In the genomic region with DNA sequence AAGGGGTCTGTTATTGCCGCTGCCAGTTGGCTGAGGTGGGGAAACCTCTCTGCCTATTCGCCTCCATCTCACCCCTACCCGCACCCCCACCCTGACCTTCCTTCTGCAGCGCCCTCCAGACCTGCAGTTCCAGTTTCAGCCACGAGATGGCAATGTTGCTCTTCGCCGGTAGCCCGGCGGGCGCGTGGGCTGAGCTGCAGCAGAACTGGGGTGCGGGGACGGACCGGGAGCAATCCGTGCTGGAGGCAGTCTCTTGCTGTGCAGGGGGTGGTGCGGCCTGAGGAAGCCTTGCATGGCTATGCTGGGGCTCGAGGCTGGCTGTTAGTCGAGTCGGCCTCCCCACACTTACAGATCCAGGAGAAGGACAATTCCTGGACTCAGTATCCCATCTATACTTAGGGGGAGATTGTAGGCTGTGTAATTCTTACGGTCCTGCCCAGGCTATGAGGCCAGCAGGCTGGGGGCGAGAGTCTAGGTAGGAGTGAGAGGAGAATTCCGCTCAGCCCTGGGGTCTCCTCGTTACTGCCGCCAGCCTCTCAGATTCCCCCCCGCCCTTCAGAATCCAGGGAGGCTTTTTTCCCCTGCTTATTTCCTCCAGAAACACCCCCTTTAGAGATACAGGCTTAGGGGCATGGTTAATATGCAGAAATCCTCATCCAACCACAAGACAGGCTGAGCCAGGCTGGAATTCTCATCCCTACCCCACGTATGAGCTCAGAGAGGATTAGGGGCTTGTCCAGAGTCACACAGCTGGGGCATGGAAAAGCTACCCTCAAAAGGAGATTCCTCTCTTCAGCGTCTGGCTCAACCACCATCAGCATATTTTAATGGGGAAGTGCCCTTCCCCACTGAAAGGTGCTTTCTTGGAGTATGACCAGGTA, we compare ENCODE assay signal across 9 cellular contexts. TPM values are rescaled to one million over a fixed set of nuclear protein-coding genes. Genes with fewer than 3 reads are reported as not detected.
DNase-seq lines count a peak whose midpoint lies in the region; ATAC-seq and TF ChIP-seq lines count a peak whose summit lies in the region.
"Had no signal": no experiment of that assay in that cellular context is flagged by ENCODE, and none has a peak within 500 bp of the region (broad histone marks: within the 10 kb centered on the region; RNA-seq: fewer than 3 reads in every experiment).

No MANE protein-coding gene starts in this region.

- peak; percentile 90 for DNase-seq in Daoy (ENCODE audit: low read depth)
- DNase-seq in RWPE2 (ENCODE audit: low spot score), result peak; percentile 75
- peak; percentile 62 to 80 (median 72) for DNase-seq in activated naive CD4-positive, alpha-beta T cell (lab: John Stamatoyannopoulos, UW)
- DNase-seq in glutamatergic neuron, result peak; percentile 91
- DNase-seq in pons (ENCODE audit: low spot score), result peak; percentile 62
- peak; percentile 72 to 91 for DNase-seq in upper lobe of left lung

- no peaks in the 10 kb centered on the region for H3K36me3 Mint-ChIP-seq in glutamatergic neuron (ENCODE audit: unreplicated experiment)

- 0 to 5% methylated on average over 2 to 23 of the region's 27 CpGs for WGBS in upper lobe of left lung, 2 donors

- TF ChIP-seq CTCF in RWPE2 (IDR thresholded peaks at IDR 0.05; ENCODE audit: poor library complexity, severe bottlenecking) (peak; percentile 96), glutamatergic neuron (IDR thresholded peaks at IDR 0.05; ENCODE audit: partially characterized antibody, unreplicated experiment) (peak; percentile 99), upper lobe of left lung (IDR thresholded peaks at IDR 0.05) (peak; percentile 96 to 99 (median 98))

- ATAC-seq in GM21528 (IDR thresholded peaks at IDR 0.05; ENCODE audit: low FRiP score, unreplicated experiment), result peak; percentile 67
- ATAC-seq in RWPE2 (ENCODE audit: low read depth), result peak; percentile 60
- ATAC-seq in upper lobe of left lung (ENCODE audit: low FRiP score in 2 of 2), result peak; percentile 85 to 88

- H3K9me3 ChIP-seq in RWPE2 (ENCODE audit: severe bottlenecking) (no peaks in the 10 kb centered on the region), upper lobe of left lung (no peaks in the 10 kb centered on the region)

- TF ChIP-seq EP300 in Ishikawa (IDR thresholded peaks at IDR 0.05; ENCODE audit: borderline replicate concordance) (no peak), upper lobe of left lung (IDR thresholded peaks at IDR 0.05) (no peak)

- H3K27ac ChIP-seq in RWPE2 (ENCODE audit: poor library complexity, severe bottlenecking) (no peak overlapping the region), upper lobe of left lung (no peak overlapping the region)
- H3K27ac ChIP-seq: skin epidermis had no signal

- H3K4me3 Mint-ChIP-seq in glutamatergic neuron (ENCODE audit: unreplicated experiment), result peak overlapping the region; percentile 42

- H3K27me3 ChIP-seq in RWPE2 (ENCODE audit: insufficient read depth, poor library complexity, severe bottlenecking), result peaks cover 23% of the 10 kb centered on the region
- peaks cover 0 to 23% (median 11%) of the 10 kb centered on the region in 4 donors for H3K27me3 ChIP-seq in upper lobe of left lung

- no peaks in the 10 kb centered on the region for H3K4me1 ChIP-seq in RWPE2 (ENCODE audit: insufficient read depth, poor library complexity, severe bottlenecking)
- H3K4me1 ChIP-seq in upper lobe of left lung, result peaks cover 17 to 26% (median 21%) of the 10 kb centered on the region in 4 donors

- TF ChIP-seq POLR2A in upper lobe of left lung (IDR thresholded peaks at IDR 0.05), result no peak

- peak; percentile 98 for TF ChIP-seq RAD21 in Ishikawa (IDR thresholded peaks at IDR 0.05; ENCODE audit: low read depth)

- no peak overlapping the region for H3K27ac Mint-ChIP-seq in glutamatergic neuron (ENCODE audit: unreplicated experiment)

- H3K4me3 ChIP-seq in RWPE2 (ENCODE audit: severe bottlenecking) (no peak overlapping the region), upper lobe of left lung (no peak overlapping the region)
- H3K4me3 ChIP-seq: skin epidermis had no signal

- H3K27me3 Mint-ChIP-seq in glutamatergic neuron (ENCODE audit: unreplicated experiment), result peaks cover 18% of the 10 kb centered on the region

- H3K4me1 Mint-ChIP-seq in glutamatergic neuron (ENCODE audit: low read depth, unreplicated experiment), result peaks cover 5% of the 10 kb centered on the region

- no peaks in the 10 kb centered on the region for H3K36me3 ChIP-seq in RWPE2 (ENCODE audit: low read depth)
- H3K36me3 ChIP-seq in upper lobe of left lung, result no peaks in the 10 kb centered on the region

- H3K9me3 Mint-ChIP-seq in glutamatergic neuron (ENCODE audit: unreplicated experiment), result peaks cover 2% of the 10 kb centered on the region

TF ChIP-seq in Ishikawa, 13 proteins besides CTCF, POLR2A, EP300 and RAD21:
- TF ChIP-seq TAF1 (IDR thresholded peaks at IDR 0.05; ENCODE audit: low read depth) (no peak), CEBPB (IDR thresholded peaks at IDR 0.05) (no peak), MAX (IDR thresholded peaks at IDR 0.05) (peak; percentile 26; the same call in 1 of the 2 replicates), EGR1 (IDR thresholded peaks at IDR 0.05) (peak; percentile 77), YY1 (IDR thresholded peaks at IDR 0.05; ENCODE audit: low read depth) (no peak)

RNA-seq across cellular contexts. Expression of gene TMEM132B, which starts 2.8 kb away (rescaled TPM):
- total RNA-seq in Daoy (2014; rRNA removed; shearing (Covaris generic)), result 0.23 and 0.30 TPM in 2 replicates
- 30.5 TPM for total RNA-seq in glutamatergic neuron (ENCODE audit: unreplicated experiment)
- under 1 TPM in 4 of 6 donors, not detected in 2; 0.15 to 0.46 (median 0.35) TPM for total RNA-seq in upper lobe of left lung

Comparison
In these comparisons a context has a peak if more than half of its experiments do, and no peak if none do; other contexts are left out.
1. RNA of gene TMEM132B, which starts 2.8 kb away (total RNA-seq): 30.5 TPM in glutamatergic neuron (single experiment); 0.15 to 0.46 TPM in upper lobe of left lung and 0.23 to 0.30 TPM in Daoy; every median in the first group is over 10 times any median in the second.
2. Peak in every context shown above with its lines, with median percentiles within 50 percentile points of each other: DNase-seq, ATAC-seq and CTCF ChIP-seq.